In genomic region chr3:11776346-11776745, GRCh38 we compare ENCODE assay signal across 23 cellular contexts.
A peak's percentile ranks its signal among the peaks of the same experiment; 100 is the strongest.
DNase-seq lines count a peak whose midpoint lies in the region; ATAC-seq and TF ChIP-seq lines count a peak whose summit lies in the region.
"Had no signal": no experiment of that assay in that cellular context is flagged by ENCODE, and none has a peak within 500 bp of the region (broad histone marks: within the 10 kb centered on the region; RNA-seq: fewer than 3 reads in every experiment).

No MANE protein-coding gene starts in this region.

- intact Hi-C loops in cardiac septum (cut with DNase I) = no loop called here

- H3K9me3 ChIP-seq in right atrium auricular region = no peaks in the 10 kb centered on the region
- H3K9me3 ChIP-seq: BLaER1, SJSA1 had no signal

- peak; percentile 29 for DNase-seq in NCI-H1436 (lab: John Stamatoyannopoulos, UW)
- no peak for DNase-seq in NCI-H1436 treated with DMSO at 0.1 percent for 48 hours (lab: John Stamatoyannopoulos, UW)
- peak; percentile 19 for DNase-seq in cardiac septum (ENCODE audit: low spot score)
- no peak for DNase-seq in right atrium auricular region (ENCODE audit: low spot score)
- no peak for DNase-seq in nephron progenitor cell
- no peak for DNase-seq in GM13977 (ENCODE audit: low spot score)
- DNase-seq: CD4-positive, CD25-positive, alpha-beta regulatory T cell; GF-D8; NCI-H1048; NCI-H146; NCI-H1930; NCI-H2107; NCI-H226; NCI-H510A; NCI-H774; PC-9; Right ventricle myocardium superior had no signal

- peaks cover 14% of the 10 kb centered on the region for H3K9me3 Mint-ChIP-seq in nephron progenitor cell

- H3K4me3 ChIP-seq in right atrium auricular region = no peak overlapping the region
- H3K4me3 ChIP-seq: BLaER1, PC-9, SJSA1 had no signal

- TF ChIP-seq CTCF in right atrium auricular region (IDR thresholded peaks at IDR 0.05) (no peak), nephron progenitor cell (IDR thresholded peaks at IDR 0.05) (no peak), GM13977 (IDR thresholded peaks at IDR 0.05; ENCODE audit: extremely low read depth, insufficient read depth, missing control alignments) (no peak)

- in situ Hi-C loops in GM13977 (cut with MboI; ENCODE audit: low pct_unique_long_range_greater_than_20kb, low sequenced_read_pairs, unreplicated experiment) = no loop called here

- no peak for ATAC-seq in GM18517 (IDR thresholded peaks at IDR 0.05; ENCODE audit: unreplicated experiment)
- ATAC-seq: HCT116 had no signal

- H3K4me1 ChIP-seq in right atrium auricular region = no peaks in the 10 kb centered on the region
- H3K4me1 ChIP-seq: BLaER1 had no signal

- H3K4me1 Mint-ChIP-seq in nephron progenitor cell = peaks cover 27% of the 10 kb centered on the region
- H3K4me1 Mint-ChIP-seq: IgD-negative memory B cell had no signal

- no peak overlapping the region for H3K27ac ChIP-seq in right atrium auricular region
- H3K27ac ChIP-seq: BLaER1, HL-60, PC-9, SJSA1 had no signal

- no peaks in the 10 kb centered on the region for H3K36me3 ChIP-seq in right atrium auricular region
- H3K36me3 ChIP-seq: BLaER1, SJSA1 had no signal

- no peak overlapping the region for H3K4me3 Mint-ChIP-seq in nephron progenitor cell
- H3K4me3 Mint-ChIP-seq: CD4-positive, CD25-positive, alpha-beta regulatory T cell; IgD-negative memory B cell had no signal

- H3K36me3 Mint-ChIP-seq in nephron progenitor cell (ENCODE audit: low read depth) = peaks cover 50% of the 10 kb centered on the region

- H3K27ac Mint-ChIP-seq in nephron progenitor cell = peak overlapping the region; percentile 6
- H3K27ac Mint-ChIP-seq: CD4-positive, CD25-positive, alpha-beta regulatory T cell; IgD-negative memory B cell had no signal

- no peaks in the 10 kb centered on the region for H3K27me3 ChIP-seq in right atrium auricular region
- H3K27me3 ChIP-seq: BLaER1, SJSA1 had no signal

- no peaks in the 10 kb centered on the region for H3K27me3 Mint-ChIP-seq in nephron progenitor cell (ENCODE audit: low read depth, poor library complexity)
- H3K27me3 Mint-ChIP-seq: CD4-positive, CD25-positive, alpha-beta regulatory T cell; IgD-negative memory B cell had no signal

Comparison
In these comparisons a context has a peak if more than half of its experiments do, and no peak if none do; other contexts are left out.
1. DNase-seq: peak in NCI-H1436 (single experiment) and cardiac septum (single experiment); none in NCI-H1436 treated with DMSO at 0.1 percent for 48 hours (single experiment), right atrium auricular region (single experiment), nephron progenitor cell (single experiment) and GM13977 (single experiment).